ENCODE assay signal across 8 cellular contexts in genomic region chr1:244836135-244836521, GRCh38. TPM values are rescaled to one million over a fixed set of nuclear protein-coding genes. Genes with fewer than 3 reads are reported as not detected.
DNase-seq lines count a peak whose midpoint lies in the region; ATAC-seq and TF ChIP-seq lines count a peak whose summit lies in the region.

No MANE protein-coding gene starts in this region.

- ATAC-seq in CD4-positive, CD25-positive, alpha-beta regulatory T cell (ENCODE audit: low read depth in 2 of 2): no peak
- no peak for ATAC-seq in GM18870 (IDR thresholded peaks at IDR 0.05; ENCODE audit: unreplicated experiment)

- peaks cover 54% of the 10 kb centered on the region for H3K4me1 ChIP-seq in CD4-positive, CD25-positive, alpha-beta regulatory T cell (ENCODE audit: control insufficient read depth, insufficient read depth, low read length, poor library complexity, severe bottlenecking)
- peaks cover 25% of the 10 kb centered on the region for H3K4me1 ChIP-seq in GM23248 (ENCODE audit: insufficient read depth)
- H3K4me1 ChIP-seq in uterus: no peaks in the 10 kb centered on the region

- H4K20me1 ChIP-seq in GM23248 (ENCODE audit: insufficient read depth): no peaks in the 10 kb centered on the region

- intact Hi-C loops in dorsolateral prefrontal cortex (cut with DNase I): loop anchor here (5.0 to 10.0 kb wide), 3 partner anchors 34 to 206 kb away; partner anchors contain the start of gene DESI2 (in 1 of the 2)
- intact Hi-C loops in uterus (cut with DNase I; ENCODE audit: low total_unique reads): no loop called here

- peaks cover 27% of the 10 kb centered on the region for H3K36me3 Mint-ChIP-seq in CD4-positive, CD25-positive, alpha-beta regulatory T cell

- peak overlapping the region; percentile 96 to 98 (median 98) for H3K4me3 Mint-ChIP-seq in CD4-positive, CD25-positive, alpha-beta regulatory T cell

- DNase-seq in CD4-positive, CD25-positive, alpha-beta regulatory T cell: no peak
- DNase-seq in GM23248 (peak; percentile 60), RPMI7951 (ENCODE audit: low read depth) (peak; percentile 35), dorsolateral prefrontal cortex (peak in 1 of 10 donors; percentile 17), midbrain (lab: John Stamatoyannopoulos, UW) (peak; percentile 52), uterus (no peak), cortex of kidney (lab: John Stamatoyannopoulos, UW) (no peak)

- peak overlapping the region; percentile 98 for H3K9ac ChIP-seq in GM23248

- H3K9me3 Mint-ChIP-seq in CD4-positive, CD25-positive, alpha-beta regulatory T cell: peaks cover 0 to 2% (median 0%) of the 10 kb centered on the region in 7 donors

- peak overlapping the region; percentile 99 for H3K4me3 ChIP-seq in CD4-positive, CD25-positive, alpha-beta regulatory T cell (ENCODE audit: low read depth, low read length)
- H3K4me3 ChIP-seq in GM23248 (peak overlapping the region; percentile 95), dorsolateral prefrontal cortex (peak overlapping the region; percentile 50 to 90 (median 78)), uterus (peak overlapping the region; percentile 54 to 69)

- H3K79me2 ChIP-seq in GM23248 (ENCODE audit: insufficient read depth): peaks cover 54% of the 10 kb centered on the region

- peaks cover 68% of the 10 kb centered on the region for H3F3A ChIP-seq in GM23248 (ENCODE audit: insufficient read depth)

- peak overlapping the region; percentile 80 for H2AFZ ChIP-seq in GM23248

- H3K9me2 ChIP-seq in GM23248 (ENCODE audit: insufficient read depth): no peaks in the 10 kb centered on the region

- peak overlapping the region; percentile 98 for H3K27ac ChIP-seq in CD4-positive, CD25-positive, alpha-beta regulatory T cell (ENCODE audit: insufficient read depth, low read length, poor library complexity, severe bottlenecking)
- H3K27ac ChIP-seq in GM23248 (peak overlapping the region; percentile 99), dorsolateral prefrontal cortex (peak overlapping the region; percentile 96 to 100 (median 100)), uterus (peak overlapping the region; percentile 99 to 100)

- WGBS in GM23248 (ENCODE audit: low coverage in 1 of 2, low lambda C conversion rate in 2 of 2, missing lambda C conversion rate in 2 of 2), 2 experiments: 2 to 3% methylated on average over 7 of the region's 7 CpGs

- H3K27ac Mint-ChIP-seq in CD4-positive, CD25-positive, alpha-beta regulatory T cell: peak overlapping the region; percentile 97 to 100 (median 99)

- H3K4me1 Mint-ChIP-seq in CD4-positive, CD25-positive, alpha-beta regulatory T cell: peaks cover 32 to 61% (median 45%) of the 10 kb centered on the region in 4 donors

- H3K9me3 ChIP-seq in CD4-positive, CD25-positive, alpha-beta regulatory T cell (ENCODE audit: control insufficient read depth in 2 of 2, low read length in 2 of 2): no peaks in the 10 kb centered on the region
- H3K9me3 ChIP-seq in GM23248 (ENCODE audit: low read depth): no peaks in the 10 kb centered on the region
- H3K9me3 ChIP-seq in uterus: no peaks in the 10 kb centered on the region

- no peak for TF ChIP-seq POLR2A in uterus (IDR thresholded peaks at IDR 0.05)

- peak overlapping the region; percentile 99 for H3K4me2 ChIP-seq in GM23248 (ENCODE audit: unreplicated experiment)

- H3K27me3 ChIP-seq in CD4-positive, CD25-positive, alpha-beta regulatory T cell (ENCODE audit: control insufficient read depth, insufficient read depth, low read length): no peaks in the 10 kb centered on the region
- no peaks in the 10 kb centered on the region for H3K27me3 ChIP-seq in GM23248 (replicated peaks; ENCODE audit: insufficient read depth)
- no peaks in the 10 kb centered on the region for H3K27me3 ChIP-seq in dorsolateral prefrontal cortex
- H3K27me3 ChIP-seq in uterus: no peaks in the 10 kb centered on the region

- TF ChIP-seq CTCF in dorsolateral prefrontal cortex (IDR thresholded peaks at IDR 0.05 in 54 of 56, conservative IDR thresholded peaks at IDR 0.05 in 2 of 56; ENCODE audit: low read depth in 1 of 56, partially characterized antibody in 56 of 56) (no peak), uterus (IDR thresholded peaks at IDR 0.05) (no peak)

- no peaks in the 10 kb centered on the region for H3K27me3 Mint-ChIP-seq in CD4-positive, CD25-positive, alpha-beta regulatory T cell

- H3K36me3 ChIP-seq in CD4-positive, CD25-positive, alpha-beta regulatory T cell (ENCODE audit: control insufficient read depth, insufficient read depth, low read length): peaks cover 18% of the 10 kb centered on the region
- H3K36me3 ChIP-seq in GM23248 (ENCODE audit: low read depth): peaks cover 15% of the 10 kb centered on the region
- no peaks in the 10 kb centered on the region for H3K36me3 ChIP-seq in uterus

- in situ Hi-C loops in GM23248 (cut with MboI): no loop called here

RNA-seq across cellular contexts. Expression of gene COX20, which starts 0.7 kb away (rescaled TPM):
- total RNA-seq in CD4-positive, CD25-positive, alpha-beta regulatory T cell: 25.8 TPM
- polyA plus RNA-seq in CD4-positive, CD25-positive, alpha-beta regulatory T cell: 10 to 100 TPM; 32.0 to 42.2 (median 37.2) TPM
- total RNA-seq in GM23248 (2014; rRNA removed; shearing (Covaris generic)): 21.5 and 21.9 TPM in 2 replicates
- 86.5 and 88.0 TPM in 2 replicates for polyA plus RNA-seq in GM23248 (2016; fragmentation: Nextera tagmentation; extraction: Ambion mirVana)
- 45.2 and 50.2 TPM in 2 replicates for total RNA-seq in RPMI7951 (2014; rRNA removed; shearing (Covaris generic))
- total RNA-seq in dorsolateral prefrontal cortex (10 to 100 TPM; 23.7 to 50.5 (median 37.6) TPM), uterus (100 to 1,000 TPM in 1 of 4 donors, 10 to 100 TPM in 3; 12.3 to 194 (median 36.4) TPM)

RNA-seq across cellular contexts. Expression of gene HNRNPU, which starts 28.2 kb away (rescaled TPM):
- 523 TPM for total RNA-seq in CD4-positive, CD25-positive, alpha-beta regulatory T cell
- polyA plus RNA-seq in CD4-positive, CD25-positive, alpha-beta regulatory T cell: 100 to 1,000 TPM; 169 to 234 (median 216) TPM
- 226 and 227 TPM in 2 replicates for total RNA-seq in GM23248 (2014; rRNA removed; shearing (Covaris generic))
- polyA plus RNA-seq in GM23248 (2016; fragmentation: Nextera tagmentation; extraction: Ambion mirVana): 166 and 173 TPM in 2 replicates
- total RNA-seq in RPMI7951 (2014; rRNA removed; shearing (Covaris generic)): 201 and 226 TPM in 2 replicates
- total RNA-seq in dorsolateral prefrontal cortex (100 to 1,000 TPM; 196 to 344 (median 257) TPM), uterus (100 to 1,000 TPM; 154 to 603 (median 269) TPM)

Comparison
In these comparisons a context has a peak if more than half of its experiments do, and no peak if none do; other contexts are left out.
1. DNase-seq: peak in GM23248 (single experiment), RPMI7951 (single experiment) and midbrain (single experiment); none in CD4-positive, CD25-positive, alpha-beta regulatory T cell (0 of 3), uterus (0 of 2) and cortex of kidney (single experiment).
2. Peak in every context shown above with its lines, with median percentiles within 50 percentile points of each other: H3K27ac ChIP-seq and H3K4me3 ChIP-seq.